In the genomic region with DNA sequence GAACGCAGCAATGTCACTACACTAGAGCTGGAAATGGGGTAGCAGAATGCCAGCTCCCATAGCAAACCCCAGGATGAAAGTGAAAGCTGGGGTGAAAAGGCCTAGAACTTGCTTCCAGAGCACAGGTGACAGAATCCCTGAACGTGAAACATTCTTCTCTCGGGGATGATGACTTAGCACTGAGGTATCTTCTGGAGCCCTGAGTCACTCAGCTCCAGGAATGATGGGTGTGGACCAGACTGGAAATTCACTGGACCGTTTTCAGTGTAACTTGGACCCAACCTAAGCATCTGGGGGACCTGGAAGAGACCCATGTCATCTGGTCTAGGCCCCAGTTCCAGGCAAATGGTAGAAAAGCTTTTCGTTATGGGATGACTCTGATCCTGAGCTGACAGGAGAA, we compare ENCODE assay signal across 16 cellular contexts.
DNase-seq lines count a peak whose midpoint lies in the region; ATAC-seq and TF ChIP-seq lines count a peak whose summit lies in the region.
"Had no signal": no experiment of that assay in that cellular context is flagged by ENCODE, and none has a peak within 500 bp of the region (broad histone marks: within the 10 kb centered on the region; RNA-seq: fewer than 3 reads in every experiment).

No MANE protein-coding gene starts in this region.

- no peaks in the 10 kb centered on the region for H3K79me2 ChIP-seq in PC-3 (ENCODE audit: low read length)
- no peaks in the 10 kb centered on the region for H3K79me2 ChIP-seq in fibroblast of lung (ENCODE audit: control insufficient read depth, insufficient read depth, low read length)

- H3K36me3 ChIP-seq in PC-3 (ENCODE audit: low read depth, low read length), result no peaks in the 10 kb centered on the region
- no peaks in the 10 kb centered on the region for H3K36me3 ChIP-seq in fibroblast of lung (ENCODE audit: control insufficient read depth, insufficient read depth, low read length)
- H3K36me3 ChIP-seq in A673 (ENCODE audit: insufficient read depth, low read length, poor library complexity, severe bottlenecking), result no peaks in the 10 kb centered on the region

- no peaks in the 10 kb centered on the region for H3K9me3 ChIP-seq in PC-3 (ENCODE audit: low read length)
- H3K9me3 ChIP-seq in fibroblast of lung (ENCODE audit: control insufficient read depth, insufficient read depth, low read depth, low read length), result no peaks in the 10 kb centered on the region
- H3K9me3 ChIP-seq in A673 (ENCODE audit: low read depth, low read length, poor library complexity, severe bottlenecking), result no peaks in the 10 kb centered on the region

- peaks cover 55% of the 10 kb centered on the region for H3K4me1 ChIP-seq in PC-3 (ENCODE audit: insufficient read depth, low read length)
- H3K4me1 ChIP-seq in fibroblast of lung (ENCODE audit: control insufficient read depth, extremely low read depth, insufficient read depth, low read length), result peaks cover 18% of the 10 kb centered on the region
- H3K4me1 ChIP-seq in A673 (ENCODE audit: insufficient read depth, low read length, poor library complexity, severe bottlenecking), result no peaks in the 10 kb centered on the region

- TF ChIP-seq CTCF in PC-3 (conservative IDR thresholded peaks at IDR 0.05; ENCODE audit: low read depth, low read length) (no peak), fibroblast of lung (conservative IDR thresholded peaks at IDR 0.05 in 1 of 2, IDR thresholded peaks at IDR 0.05 in 1 of 2; ENCODE audit: low read depth in 1 of 2, low read length in 2 of 2) (no peak), A673 (conservative IDR thresholded peaks at IDR 0.05; ENCODE audit: low read depth, low read length) (no peak)

- no peaks in the 10 kb centered on the region for H3K27me3 Mint-ChIP-seq in activated T-cell treated with anti-CD3 and anti-CD28 coated beads, Interleukin-2, amount 50 U/mL, for 72 hours (ENCODE audit: low read depth)
- H3K27me3 Mint-ChIP-seq: CD8-positive, alpha-beta memory T cell had no signal

- peak; percentile 81 for DNase-seq in EL
- DNase-seq in PC-3, result peak; percentile 93
- peak; percentile 32 to 78 for DNase-seq in fibroblast of lung (ENCODE audit: low read depth in 2 of 2)
- DNase-seq in renal cortical epithelial cell (ENCODE audit: low read depth), result peak; percentile 88
- no peak for DNase-seq in A673 (ENCODE audit: low spot score)
- no peak for DNase-seq in MV-4-11 (lab: John Stamatoyannopoulos, UW)
- DNase-seq in activated T-cell treated with anti-CD3 and anti-CD28 coated beads, Interleukin-2, amount 50 U/mL, for 72 hours, result no peak
- DNase-seq: CD8-positive, alpha-beta memory T cell; left colon; natural killer cell; NCI-H1417 treated with DMSO at 0.1 percent for 48 hours; NCI-H526 treated with DMSO at 0.1 percent for 48 hours; right cardiac atrium; SIG-M5 had no signal

- no peak overlapping the region for H2AFZ ChIP-seq in PC-3 (ENCODE audit: low read length)
- no peak overlapping the region for H2AFZ ChIP-seq in fibroblast of lung (ENCODE audit: low read length)

- ATAC-seq in PC-3, result peak; percentile 68
- no peak for ATAC-seq in HG02870 (IDR thresholded peaks at IDR 0.05; ENCODE audit: unreplicated experiment)
- ATAC-seq in activated T-cell treated with anti-CD3 and anti-CD28 coated beads, Interleukin-2, amount 50 U/mL, for 72 hours (replicated peaks in 1 of 2), result no peak
- ATAC-seq: left colon, natural killer cell had no signal

- H3K9me3 Mint-ChIP-seq in activated T-cell treated with anti-CD3 and anti-CD28 coated beads, Interleukin-2, amount 50 U/mL, for 72 hours, result peaks cover 2 to 3% of the 10 kb centered on the region in 2 donors
- H3K9me3 Mint-ChIP-seq: CD8-positive, alpha-beta memory T cell; dendritic cell treated with granulocyte-macrophage colony-stimulating factor and Interleukin-4, amounts not matched to agents 40 ng/mL and 50 ng/mL, for 4 days; natural killer cell had no signal

- no peaks in the 10 kb centered on the region for H3F3A ChIP-seq in PC-3 (ENCODE audit: low read length, unreplicated experiment)

- CTCF ChIA-PET in PC-3 (lab: Charles Lee) (interaction anchor here (1.0 to 1.1 kb wide), 2 partner anchors 27 to 277 kb away, joined by 3 read pairs; a partner anchor contains a TSS), A673 (lab: Charles Lee) (no interaction called here)

- H4K20me1 ChIP-seq in PC-3 (ENCODE audit: low read length) (no peaks in the 10 kb centered on the region), fibroblast of lung (ENCODE audit: control insufficient read depth, extremely low read depth, insufficient read depth, low read length) (no peaks in the 10 kb centered on the region)

- POLR2A ChIA-PET in PC-3 (lab: Charles Lee; ENCODE audit: unreplicated experiment), result interaction anchor here (0.7 to 1.1 kb wide), 2 partner anchors 128 to 233 kb away, joined by 5 to 7 read pairs; no protein-coding TSS in a partner anchor
- POLR2A ChIA-PET in A673 (lab: Charles Lee; ENCODE audit: low non-redundant PET), result no interaction called here

- H3K36me3 Mint-ChIP-seq in activated T-cell treated with anti-CD3 and anti-CD28 coated beads, Interleukin-2, amount 50 U/mL, for 72 hours (ENCODE audit: insufficient read depth in 2 of 2), result no peaks in the 10 kb centered on the region
- H3K36me3 Mint-ChIP-seq: natural killer cell had no signal

- BruUV-seq in PC-3 (replicated peaks; lab: Mats Ljungman, UMichigan) (no TSS peak), A673 (replicated peaks; lab: Mats Ljungman, UMichigan) (no TSS peak)

- H3K9me2 ChIP-seq in PC-3 (replicated peaks; ENCODE audit: low read length), result no peaks in the 10 kb centered on the region

- H3K27me3 ChIP-seq in PC-3 (ENCODE audit: low read length) (no peaks in the 10 kb centered on the region), fibroblast of lung (ENCODE audit: control insufficient read depth, insufficient read depth, low read length) (no peaks in the 10 kb centered on the region), A673 (replicated peaks; ENCODE audit: insufficient read depth, low read depth, low read length, poor library complexity) (no peaks in the 10 kb centered on the region)

- no peak overlapping the region for H3K4me3 Mint-ChIP-seq in activated T-cell treated with anti-CD3 and anti-CD28 coated beads, Interleukin-2, amount 50 U/mL, for 72 hours
- H3K4me3 Mint-ChIP-seq: CD8-positive, alpha-beta memory T cell; dendritic cell treated with granulocyte-macrophage colony-stimulating factor and Interleukin-4, amounts not matched to agents 40 ng/mL and 50 ng/mL, for 4 days; natural killer cell had no signal

- peaks cover 16% of the 10 kb centered on the region for H3K4me1 Mint-ChIP-seq in activated T-cell treated with anti-CD3 and anti-CD28 coated beads, Interleukin-2, amount 50 U/mL, for 72 hours (ENCODE audit: low read depth)

- H3K4me3 ChIP-seq in PC-3 (ENCODE audit: low read length), result 0 out of 2 replicates have a peak overlapping the region, but pooled peaks have one; percentile 5
- H3K4me3 ChIP-seq in fibroblast of lung (replicated peaks in 1 of 4; ENCODE audit: control extremely low read depth in 1 of 4, insufficient read depth in 1 of 4, low read depth in 3 of 4, low read length in 4 of 4), result no peak overlapping the region
- no peak overlapping the region for H3K4me3 ChIP-seq in A673 (ENCODE audit: low read depth, low read length, poor library complexity, severe bottlenecking)

- H3K9ac ChIP-seq in PC-3 (ENCODE audit: low read length) (peak overlapping the region; percentile 33), fibroblast of lung (ENCODE audit: insufficient read depth, low read length) (no peak overlapping the region)

- H3K4me2 ChIP-seq in PC-3 (ENCODE audit: low read length), result peak overlapping the region; percentile 56
- H3K4me2 ChIP-seq in fibroblast of lung (ENCODE audit: extremely low read depth, insufficient read depth, low read length), result peak overlapping the region; percentile 25

- H3K27ac Mint-ChIP-seq in activated T-cell treated with anti-CD3 and anti-CD28 coated beads, Interleukin-2, amount 50 U/mL, for 72 hours, result no peak overlapping the region
- H3K27ac Mint-ChIP-seq: dendritic cell treated with granulocyte-macrophage colony-stimulating factor and Interleukin-4, amounts not matched to agents 40 ng/mL and 50 ng/mL, for 4 days; natural killer cell had no signal

- H3K27ac ChIP-seq in PC-3 (ENCODE audit: low read length), result peak overlapping the region; percentile 80
- peak overlapping the region; percentile 88 for H3K27ac ChIP-seq in fibroblast of lung (ENCODE audit: insufficient read depth, low read length)
- H3K27ac ChIP-seq in A673 (ENCODE audit: low read depth, low read length, poor library complexity, severe bottlenecking), result no peak overlapping the region

- intact Hi-C loops in PC-3 (cut with micrococcal nuclease) (loop anchor here (2.0 to 5.0 kb wide), 2 partner anchors 127 to 183 kb away; no protein-coding TSS in a partner anchor), A673 (cut with micrococcal nuclease; ENCODE audit: unreplicated experiment) (no loop called here)

Comparison
In these comparisons a context has a peak if more than half of its experiments do, and no peak if none do; other contexts are left out.
1. DNase-seq: peak in EL (single experiment), PC-3 (single experiment), fibroblast of lung (2 of 2) and renal cortical epithelial cell (single experiment); none in A673 (single experiment), MV-4-11 (single experiment) and activated T-cell treated with anti-CD3 and anti-CD28 coated beads, Interleukin-2, amount 50 U/mL, for 72 hours (0 of 2).